In genomic region chr2:134357814-134358213, GRCh38 we compare ENCODE assay signal across 34 cellular contexts.
DNase-seq lines count a peak whose midpoint lies in the region; ATAC-seq, FAIRE-seq and TF ChIP-seq lines count a peak whose summit lies in the region.
"Had no signal": no experiment of that assay in that cellular context is flagged by ENCODE, and none has a peak within 500 bp of the region (broad histone marks: within the 10 kb centered on the region; RNA-seq: fewer than 3 reads in every experiment).

No MANE protein-coding gene starts in this region.

- BruUV-seq in HepG2 (replicated peaks; lab: Mats Ljungman, UMichigan) (no TSS peak), IMR-90 (replicated peaks; lab: Mats Ljungman, UMichigan) (no TSS peak), K562 (replicated peaks; lab: Mats Ljungman, UMichigan) (no TSS peak)

- no peak overlapping the region for H3K18ac ChIP-seq in IMR-90 (ENCODE audit: low read depth, low read length)

- H2BK120ac ChIP-seq in IMR-90 (ENCODE audit: low read depth, low read length): no peak overlapping the region

- H4K20me1 ChIP-seq in HepG2 (ENCODE audit: insufficient read depth, low read length) (no peaks in the 10 kb centered on the region), IMR-90 (ENCODE audit: insufficient read depth, low read length) (no peaks in the 10 kb centered on the region), K562 (replicated peaks; ENCODE audit: control insufficient read depth, insufficient read depth, low read length) (no peaks in the 10 kb centered on the region)
- H4K20me1 ChIP-seq: BLaER1 had no signal

- H3K14ac ChIP-seq in IMR-90 (replicated peaks; ENCODE audit: low read depth, low read length): no peak overlapping the region

- no peak overlapping the region for H3K23ac ChIP-seq in IMR-90 (ENCODE audit: low read depth, low read length)

- ATAC-seq in HepG2 (no peak), right lobe of liver (no peak), A549 (no peak), IMR-90 (ENCODE audit: low read depth) (no peak), K562 (no peak), GM19324 (IDR thresholded peaks at IDR 0.05; ENCODE audit: low FRiP score, unreplicated experiment) (no peak)
- ATAC-seq: CD8-positive, alpha-beta T cell had no signal

- peaks cover 13 to 28% of the 10 kb centered on the region in 2 experiments; a peak in 4 of 5 replicates for H3K36me3 ChIP-seq in HepG2 (replicated peaks in 1 of 2; ENCODE audit: control insufficient read depth in 1 of 2, insufficient read depth in 2 of 2, low read length in 2 of 2)
- H3K36me3 ChIP-seq in right lobe of liver: no peaks in the 10 kb centered on the region
- peaks cover 29% of the 10 kb centered on the region for H3K36me3 ChIP-seq in IMR-90 (ENCODE audit: control insufficient read depth, insufficient read depth, low read length)
- H3K36me3 ChIP-seq in K562 (ENCODE audit: control insufficient read depth, insufficient read depth, low read length): no peaks in the 10 kb centered on the region

- peaks cover 0 to 5% of the 10 kb centered on the region in 2 experiments; a peak in 2 of 4 replicates for H3K79me1 ChIP-seq in IMR-90 (ENCODE audit: low read depth in 1 of 2, low read length in 2 of 2)

- dilution Hi-C loops in IMR-90 (cut with HindIII; ENCODE audit: low sequenced_read_pairs, unreplicated experiment): no loop called here

- no peak overlapping the region for H3K4ac ChIP-seq in IMR-90 (ENCODE audit: low read depth, low read length)

- FAIRE-seq in HepG2 (lab: Jason Lieb, UNC) (no peak), A549 (lab: Jason Lieb, UNC) (no peak), K562 (lab: Jason Lieb, UNC) (no peak)
- FAIRE-seq: A204.1, D721Med had no signal

- H3K4me1 ChIP-seq in HepG2 (ENCODE audit: insufficient read depth, low read length) (peaks cover 34% of the 10 kb centered on the region), right lobe of liver (no peaks in the 10 kb centered on the region), A549 (no peaks in the 10 kb centered on the region), IMR-90 (ENCODE audit: control insufficient read depth, insufficient read depth, low read length) (peaks cover 8% of the 10 kb centered on the region), K562 (replicated peaks in 1 of 2; ENCODE audit: control insufficient read depth in 2 of 2, insufficient read depth in 2 of 2, low read length in 2 of 2) (no peaks in the 10 kb centered on the region)
- H3K4me1 ChIP-seq: BLaER1 treated with 17β-estradiol and CSF1 and Interleukin-3, amounts not matched to agents 10 nM and 100 nM had no signal

- no peak overlapping the region for H4K8ac ChIP-seq in IMR-90 (ENCODE audit: low read depth in 2 of 2, low read length in 2 of 2)

- H3K27ac ChIP-seq in HepG2 (ENCODE audit: extremely low read length, insufficient read depth, low read length) (no peak overlapping the region), right lobe of liver (no peak overlapping the region), A549 (no peak overlapping the region), IMR-90 (ENCODE audit: insufficient read depth, low read length) (no peak overlapping the region), K562 (ENCODE audit: extremely low read depth, low read depth, low read length) (no peak overlapping the region)
- H3K27ac ChIP-seq: 22Rv1; BLaER1; BLaER1 treated with 17β-estradiol and CSF1 and Interleukin-3, amounts not matched to agents 10 nM and 100 nM; C4-2B had no signal

- no peak for DNase-seq in HepG2 (ENCODE audit: low spot score)
- DNase-seq in right lobe of liver: no peak
- DNase-seq in A549 (ENCODE audit: low read depth in 1 of 2, low spot score in 1 of 2): no peak
- no peak for DNase-seq in IMR-90
- no peak for DNase-seq in K562 (ENCODE audit: extremely low read depth in 1 of 4, low spot score in 3 of 4)
- no peak for DNase-seq in NCI-H1694 treated with DMSO at 0.1 percent for 48 hours (lab: John Stamatoyannopoulos, UW)
- DNase-seq in epidermal melanocyte (ENCODE audit: insufficient read length, low spot score): no peak
- DNase-seq: 8988T; ACHN; AML-193; BE2C; C1 segment of cervical spinal cord; Caco-2; Calu3; CD4-positive, alpha-beta memory T cell; CD4-positive, alpha-beta T cell; CD4-positive, CD25-positive, alpha-beta regulatory T cell; CD8-positive, alpha-beta memory T cell; CD8-positive, alpha-beta T cell; COR-L47; DMS 273 treated with DMSO at 0.1 percent for 48 hours; DMS153; DMS53; DMS79; DMS79 treated with DMSO at 0.1 percent for 48 hours; DND-41; EL had no signal

- no peak overlapping the region for H3K56ac ChIP-seq in IMR-90 (ENCODE audit: extremely low read depth, insufficient read depth, low read length)

- POLR2A ChIA-PET in HepG2 (lab: Yijun Ruan, JAX) (no interaction called here), A549 (lab: Yijun Ruan, JAX) (no interaction called here), IMR-90 (lab: Charles Lee; ENCODE audit: unreplicated experiment) (no interaction called here), K562 (lab: Yijun Ruan, JAX) (no interaction called here)

- TF ChIP-seq POLR2A in HepG2 (IDR thresholded peaks at IDR 0.05; ENCODE audit: insufficient read depth in 1 of 2, low read depth in 2 of 2, low read length in 2 of 2) (no peak), right lobe of liver (IDR thresholded peaks at IDR 0.05) (no peak), A549 (IDR thresholded peaks at IDR 0.05; ENCODE audit: low read length) (no peak), IMR-90 (IDR thresholded peaks at IDR 0.05; ENCODE audit: low read depth, low read length) (no peak), K562 (conservative IDR thresholded peaks at IDR 0.05) (no peak)

- CTCF ChIA-PET in HepG2 (lab: Yijun Ruan, JAX; ENCODE audit: low intra/inter-chr PET ratio, low total read pairs) (no interaction called here), A549 (lab: Yijun Ruan, JAX) (no interaction called here), IMR-90 (lab: Yijun Ruan, JAX) (no interaction called here), K562 (lab: Yijun Ruan, JAX; ENCODE audit: low intra/inter-chr PET ratio) (no interaction called here)

- no peak overlapping the region for H4K5ac ChIP-seq in IMR-90 (ENCODE audit: low read depth, low read length)

- H3K9me1 ChIP-seq in IMR-90 (ENCODE audit: insufficient read depth, low read length) (peaks cover 7% of the 10 kb centered on the region), K562 (ENCODE audit: control insufficient read depth, insufficient read depth, low read length) (no peaks in the 10 kb centered on the region)

- no peaks in the 10 kb centered on the region for H3K27me3 ChIP-seq in HepG2 (ENCODE audit: control insufficient read depth in 1 of 2, insufficient read depth in 2 of 2, low read length in 2 of 2)
- H3K27me3 ChIP-seq in right lobe of liver: no peaks in the 10 kb centered on the region
- H3K27me3 ChIP-seq in IMR-90 (ENCODE audit: control insufficient read depth, insufficient read depth, low read length): no peaks in the 10 kb centered on the region
- H3K27me3 ChIP-seq in K562 (ENCODE audit: control insufficient read depth in 2 of 2, insufficient read depth in 2 of 2, low read length in 2 of 2): no peaks in the 10 kb centered on the region
- H3K27me3 ChIP-seq: BE2C; BLaER1; BLaER1 treated with 17β-estradiol and CSF1 and Interleukin-3, amounts not matched to agents 10 nM and 100 nM had no signal

- no peak overlapping the region for H2BK15ac ChIP-seq in IMR-90 (ENCODE audit: low read depth, low read length)

- no peak for TF ChIP-seq RAD21 in HepG2 (CRISPR knock-in tag; IDR thresholded peaks at IDR 0.05)
- TF ChIP-seq RAD21 in A549 (conservative IDR thresholded peaks at IDR 0.05 in 1 of 2, IDR thresholded peaks at IDR 0.05 in 1 of 2): no peak
- TF ChIP-seq RAD21 in IMR-90 (IDR thresholded peaks at IDR 0.05; ENCODE audit: low read length): no peak
- no peak for TF ChIP-seq RAD21 in K562 (CRISPR knock-in tag; conservative IDR thresholded peaks at IDR 0.05 in 1 of 2, IDR thresholded peaks at IDR 0.05 in 1 of 2)

- no peaks in the 10 kb centered on the region for H3K9me3 ChIP-seq in HepG2 (ENCODE audit: low read length)
- H3K9me3 ChIP-seq in right lobe of liver: no peaks in the 10 kb centered on the region
- no peaks in the 10 kb centered on the region for H3K9me3 ChIP-seq in A549
- no peaks in the 10 kb centered on the region for H3K9me3 ChIP-seq in IMR-90 (ENCODE audit: control insufficient read depth, insufficient read depth, low read length)
- no peaks in the 10 kb centered on the region for H3K9me3 ChIP-seq in K562 (replicated peaks; ENCODE audit: control insufficient read depth, insufficient read depth, low read depth, low read length)
- H3K9me3 ChIP-seq: BE2C; BLaER1; BLaER1 treated with 17β-estradiol and CSF1 and Interleukin-3, amounts not matched to agents 10 nM and 100 nM; Caco-2 had no signal

- in situ Hi-C loops in HepG2 (cut with HindIII; ENCODE audit: extremely low pct_ligation_motif_present, low pct_unique_long_range_greater_than_20kb): no loop called here
- in situ Hi-C loops in IMR-90 (cut with MboI; ENCODE audit: low sequenced_read_pairs): no loop called here
- in situ Hi-C loops in K562 (cut with MboI): no loop called here

- H3K79me2 ChIP-seq in HepG2 (ENCODE audit: insufficient read depth, low read length): no peaks in the 10 kb centered on the region
- H3K79me2 ChIP-seq in K562 (ENCODE audit: control insufficient read depth, insufficient read depth, low read length): no peaks in the 10 kb centered on the region

- TF ChIP-seq EP300 in HepG2 (IDR thresholded peaks at IDR 0.05; ENCODE audit: low read depth in 2 of 2, low read length in 2 of 2) (no peak), HepG2 (CRISPR knock-in tag; IDR thresholded peaks at IDR 0.05; ENCODE audit: borderline replicate concordance) (no peak), A549 (IDR thresholded peaks at IDR 0.05) (no peak), K562 (IDR thresholded peaks at IDR 0.05; ENCODE audit: low read length) (no peak)

- no peak overlapping the region for H2AFZ ChIP-seq in HepG2 (ENCODE audit: low read length)
- no peak overlapping the region for H2AFZ ChIP-seq in IMR-90 (replicated peaks; ENCODE audit: low read length, poor library complexity)
- no peak overlapping the region for H2AFZ ChIP-seq in K562 (ENCODE audit: low read depth, low read length)

- no peak for TF ChIP-seq CTCF in HepG2 (CRISPR knock-in tag; IDR thresholded peaks at IDR 0.05)
- TF ChIP-seq CTCF in right lobe of liver (IDR thresholded peaks at IDR 0.05): no peak
- no peak for TF ChIP-seq CTCF in A549 (IDR thresholded peaks at IDR 0.05)
- no peak for TF ChIP-seq CTCF in IMR-90 (conservative IDR thresholded peaks at IDR 0.05; ENCODE audit: low read depth, low read length)
- TF ChIP-seq CTCF in K562 (IDR thresholded peaks at IDR 0.05 in 2 of 3, conservative IDR thresholded peaks at IDR 0.05 in 1 of 3; ENCODE audit: insufficient read depth in 2 of 3, low read depth in 1 of 3, low read length in 3 of 3): no peak

- H2BK5ac ChIP-seq in IMR-90 (ENCODE audit: low read depth, low read length, poor library complexity, severe bottlenecking): no peak overlapping the region

- intact Hi-C loops in HepG2 (cut with micrococcal nuclease; ENCODE audit: unreplicated experiment): loop anchor here (2.0 kb wide), 1 partner anchor 239 kb away; no protein-coding TSS in a partner anchor
- intact Hi-C loops in right lobe of liver (cut with DNase I): no loop called here
- intact Hi-C loops in IMR-90 (cut with micrococcal nuclease): no loop called here
- intact Hi-C loops in K562 (cut with micrococcal nuclease): no loop called here

- H4K91ac ChIP-seq in IMR-90 (ENCODE audit: insufficient read depth, low read depth, low read length): no peak overlapping the region

- no peak overlapping the region for H3K4me3 ChIP-seq in HepG2 (replicated peaks in 1 of 3; ENCODE audit: insufficient read depth in 1 of 3, low read depth in 2 of 3, low read length in 3 of 3)
- no peak overlapping the region for H3K4me3 ChIP-seq in right lobe of liver
- H3K4me3 ChIP-seq in A549: no peak overlapping the region
- no peak overlapping the region for H3K4me3 ChIP-seq in IMR-90 (ENCODE audit: insufficient read depth, low read depth, low read length)
- no peak overlapping the region for H3K4me3 ChIP-seq in K562
- H3K4me3 ChIP-seq: BLaER1; BLaER1 treated with 17β-estradiol and CSF1 and Interleukin-3, amounts not matched to agents 10 nM and 100 nM had no signal

- 98% methylated on average over 3 of the region's 3 CpGs for WGBS in HepG2 (ENCODE audit: low lambda C conversion rate)
- 89% methylated on average over 3 of the region's 3 CpGs for WGBS in right lobe of liver (ENCODE audit: insufficient coverage, low coverage, low lambda C conversion rate, missing lambda C conversion rate)
- 93% methylated on average over 3 of the region's 3 CpGs for WGBS in A549 (ENCODE audit: missing lambda C conversion rate)
- WGBS in IMR-90 (ENCODE audit: extremely low coverage in 2 of 2, insufficient read length in 1 of 2), 2 experiments: 100% methylated on average over 1 of the region's 3 CpGs; no CpG with 5 or more reads in 1 of the 2 experiments
- WGBS in K562 (ENCODE audit: insufficient coverage, low coverage, missing lambda C conversion rate): 53% methylated on average over 3 of the region's 3 CpGs

- H2AK5ac ChIP-seq in IMR-90 (ENCODE audit: low read depth, low read length): no peak overlapping the region

- H2BK20ac ChIP-seq in IMR-90 (ENCODE audit: low read depth, low read length): no peak overlapping the region

- H3K9ac ChIP-seq in HepG2 (ENCODE audit: insufficient read depth, low read depth, low read length) (no peak overlapping the region), IMR-90 (ENCODE audit: low read depth, low read length) (no peak overlapping the region), K562 (ENCODE audit: insufficient read depth in 1 of 2, low read depth in 2 of 2, low read length in 2 of 2) (no peak overlapping the region)
- H3K9ac ChIP-seq: BLaER1; BLaER1 treated with 17β-estradiol and CSF1 and Interleukin-3, amounts not matched to agents 10 nM and 100 nM had no signal

- H3K4me2 ChIP-seq in HepG2 (ENCODE audit: low read depth, low read length): no peak overlapping the region
- H3K4me2 ChIP-seq in A549: no peak overlapping the region
- no peak overlapping the region for H3K4me2 ChIP-seq in IMR-90 (ENCODE audit: low read depth, low read length)
- H3K4me2 ChIP-seq in K562 (ENCODE audit: insufficient read depth, low read length): no peak overlapping the region
- H3K4me2 ChIP-seq: BLaER1; BLaER1 treated with 17β-estradiol and CSF1 and Interleukin-3, amounts not matched to agents 10 nM and 100 nM had no signal

- H2AK9ac ChIP-seq in IMR-90 (replicated peaks; ENCODE audit: low read depth, low read length, poor library complexity): no peak overlapping the region

Comparison
In these comparisons a context has a peak if more than half of its experiments do, and no peak if none do; other contexts are left out.
1. Of the 241 proteins assayed by ChIP-seq in both HepG2 and K562: peak only in HepG2: MAFF and MAFK; only in K562: none; in both: none; in neither: 239.